1 cellular context compared by ENCODE assay signal in genomic region chr14:24172261-24172860, GRCh38.
A peak's percentile ranks its signal among the peaks of the same experiment; 100 is the strongest.
TF ChIP-seq lines count a peak whose summit lies in the region.

No MANE protein-coding gene starts in this region.

TF ChIP-seq in GM12878, 131 proteins besides CTCF, POLR2A, EP300 and RAD21:
- TF ChIP-seq RBBP5 (conservative IDR thresholded peaks at IDR 0.05) = no peak
- TF ChIP-seq CBX5 (IDR thresholded peaks at IDR 0.05; ENCODE audit: low read depth) = no peak
- TF ChIP-seq YBX1 (IDR thresholded peaks at IDR 0.05) = no peak
- no peak for TF ChIP-seq NR2F1 (conservative IDR thresholded peaks at IDR 0.05)
- 0 out of 4 replicates have a peak, but pooled peaks of 1 of the 2 experiments have one; percentile 24 for TF ChIP-seq IKZF2 (IDR thresholded peaks at IDR 0.05)
- peak; percentile 61 for TF ChIP-seq USF1 (IDR thresholded peaks at IDR 0.05; ENCODE audit: borderline replicate concordance, extremely low read length, insufficient read depth, low read depth, low read length)
- no peak for TF ChIP-seq POU2F2 (IDR thresholded peaks at IDR 0.05; ENCODE audit: borderline replicate concordance, low read depth, low read length)
